Comparison of ENCODE assay signal across 5 cellular contexts in the genomic region with DNA sequence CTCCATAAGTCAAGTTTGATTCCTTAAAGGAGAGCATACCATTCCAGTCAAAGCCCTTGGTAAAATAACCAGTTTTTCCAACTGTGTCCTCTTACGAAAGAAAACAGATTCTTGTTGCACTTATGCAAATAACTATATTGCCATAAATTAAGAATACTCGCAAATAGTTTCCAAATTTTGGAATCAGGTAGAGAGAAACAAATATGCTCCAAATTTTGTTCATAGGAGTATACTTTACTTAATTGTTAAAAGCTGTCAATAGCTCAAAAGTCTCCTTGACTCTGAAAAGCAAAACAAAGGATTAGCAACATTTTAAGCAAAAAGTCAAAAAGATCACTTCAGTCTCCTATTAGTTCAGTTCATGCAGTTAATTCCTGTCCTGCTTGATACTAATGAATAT. TPM values are rescaled to one million over a fixed set of nuclear protein-coding genes. Genes with fewer than 3 reads are reported as not detected.
DNase-seq lines count a peak whose midpoint lies in the region; ATAC-seq, FAIRE-seq and TF ChIP-seq lines count a peak whose summit lies in the region.
"Not testable (repeated sequence)": the region's sequence is repeated elsewhere in the genome, so short reads cannot be mapped to it uniquely, and the experiment has no call there.

No MANE protein-coding gene starts in this region.

- peaks cover 41% of the 10 kb centered on the region for H3K4me1 ChIP-seq in A549
- peaks cover 40 to 60% of the 10 kb centered on the region in 2 experiments for H3K4me1 ChIP-seq in HCT116 (ENCODE audit: control insufficient read depth in 1 of 2, insufficient read depth in 2 of 2, low read length in 2 of 2)

- intact Hi-C loops in HCT116 (cut with micrococcal nuclease); MCF 10A (cut with micrococcal nuclease): not testable (repeated sequence)

- not testable (repeated sequence) for H3K27me3 ChIP-seq in HCT116 (ENCODE audit: insufficient read depth, low read length)

- not testable (repeated sequence) for H4K20me1 ChIP-seq in HCT116 (ENCODE audit: insufficient read depth)

- peak overlapping the region; percentile 95 for H3K27ac Mint-ChIP-seq in MCF 10A (ENCODE audit: low read depth, unreplicated experiment)

- H3K9me2 ChIP-seq in HCT116 (ENCODE audit: insufficient read depth), result not testable (repeated sequence)

- not testable (repeated sequence) for H3K27me3 Mint-ChIP-seq in MCF 10A (ENCODE audit: insufficient read depth, unreplicated experiment)

- not testable (repeated sequence) for H3K9me3 Mint-ChIP-seq in MCF 10A (ENCODE audit: unreplicated experiment)

- RAD21 ChIA-PET in HCT116 (lab: Charles Lee; ENCODE audit: low non-redundant PET in 1 of 2, low total read pairs in 2 of 2, uncharacterized antibody in 2 of 2, unreplicated experiment in 2 of 2), result not testable (repeated sequence)

- peak overlapping the region; percentile 49 for H2AFZ ChIP-seq in HCT116 (ENCODE audit: low read depth, low read length, poor library complexity, severe bottlenecking)

- H3K79me2 ChIP-seq in HCT116 (ENCODE audit: insufficient read depth, low read length), result not testable (repeated sequence)

- DNase-seq in A549 (ENCODE audit: low read depth in 1 of 2, low spot score in 1 of 2); HCT116 (ENCODE audit: low read depth, low spot score); RCC 7860 (ENCODE audit: low spot score); MCF 10A (ENCODE audit: unreplicated experiment); epithelial cell of prostate (ENCODE audit: low read depth, low spot score): not testable (repeated sequence)

- not testable (repeated sequence) for TF ChIP-seq EP300 in A549 (IDR thresholded peaks at IDR 0.05)

- 94% methylated on average over 2 of the region's 2 CpGs for WGBS in A549 (ENCODE audit: missing lambda C conversion rate)

- BruUV-seq in HCT116 (replicated peaks; lab: Mats Ljungman, UMichigan); MCF 10A (replicated peaks; lab: Mats Ljungman, UMichigan): not testable (repeated sequence)

- not testable (repeated sequence) for H3K4me3 ChIP-seq in A549; HCT116 (replicated peaks in 1 of 2; ENCODE audit: low read depth in 1 of 2, low read length in 2 of 2)

- H3K9me3 ChIP-seq in A549; HCT116 (ENCODE audit: control insufficient read depth in 1 of 2, insufficient read depth in 1 of 2, low read depth in 1 of 2, low read length in 2 of 2): not testable (repeated sequence)

- TF ChIP-seq CTCF in A549 (IDR thresholded peaks at IDR 0.05); HCT116 (IDR thresholded peaks at IDR 0.05 in 2 of 3, conservative IDR thresholded peaks at IDR 0.05 in 1 of 3; ENCODE audit: borderline replicate concordance in 1 of 3, insufficient read depth in 1 of 3, low read depth in 2 of 3, low read length in 2 of 3); MCF 10A (IDR thresholded peaks at IDR 0.05; ENCODE audit: unreplicated experiment): not testable (repeated sequence)

- FAIRE-seq in A549 (lab: Jason Lieb, UNC), result not testable (repeated sequence)
- peak; percentile 56 for FAIRE-seq in RCC 7860 (lab: Jason Lieb, UNC)

- not testable (repeated sequence) for H3K36me3 Mint-ChIP-seq in MCF 10A (ENCODE audit: insufficient read depth, unreplicated experiment)

- not testable (repeated sequence) for H3K9ac ChIP-seq in HCT116 (ENCODE audit: low read length)

- TF ChIP-seq POLR2A in A549 (IDR thresholded peaks at IDR 0.05; ENCODE audit: low read length); HCT116 (IDR thresholded peaks at IDR 0.05; ENCODE audit: borderline replicate concordance, extremely low read depth, insufficient read depth, insufficient read length): not testable (repeated sequence)

- TF ChIP-seq RAD21 in A549 (conservative IDR thresholded peaks at IDR 0.05 in 1 of 2, IDR thresholded peaks at IDR 0.05 in 1 of 2); HCT116 (IDR thresholded peaks at IDR 0.05; ENCODE audit: low read depth): not testable (repeated sequence)

- H3K36me3 ChIP-seq in HCT116 (ENCODE audit: control insufficient read depth in 1 of 2, insufficient read depth in 2 of 2, low read length in 2 of 2), result not testable (repeated sequence)

- H3K4me2 ChIP-seq in A549; HCT116 (ENCODE audit: low read length): not testable (repeated sequence)

- ATAC-seq in A549, HCT116: not testable (repeated sequence)

- POLR2A ChIA-PET in A549 (lab: Yijun Ruan, JAX); HCT116 (lab: Charles Lee): not testable (repeated sequence)
- POLR2A ChIA-PET in MCF 10A (lab: Yijun Ruan, JAX), result interaction anchor here (1.3 to 10.3 kb wide), 5 partner anchors 27 to 38 kb away, joined by 3 to 78 read pairs (median 54); no protein-coding TSS in a partner anchor

- peak overlapping the region; percentile 54 to 88; a peak in 3 of 6 replicates for H3K27ac ChIP-seq in A549
- H3K27ac ChIP-seq in HCT116 (ENCODE audit: low read depth, low read length), result not testable (repeated sequence)
- peak overlapping the region; percentile 2 for H3K27ac ChIP-seq in epithelial cell of prostate

- H3K4me3 Mint-ChIP-seq in MCF 10A (ENCODE audit: unreplicated experiment), result not testable (repeated sequence)

- CTCF ChIA-PET in A549 (lab: Yijun Ruan, JAX); HCT116 (lab: Charles Lee); MCF 10A (lab: Yijun Ruan, JAX): not testable (repeated sequence)

- peaks cover 33% of the 10 kb centered on the region for H3K4me1 Mint-ChIP-seq in MCF 10A (ENCODE audit: insufficient read depth, unreplicated experiment)

RNA-seq across cellular contexts. Expression of a gene that starts 38.4 kb away (rescaled TPM):
- polyA plus RNA-seq in A549 (2011; rRNA removed), result 55.6 and 67.3 TPM in 2 replicates
- 16.7 and 17.6 TPM in 2 replicates for polyA plus RNA-seq in A549 (2012; cell fraction: cytosol; rRNA removed)
- 15.7 and 20.3 TPM in 2 replicates for polyA plus RNA-seq in A549 (2012; cell fraction: nucleus; rRNA removed)
- polyA plus RNA-seq in A549 (2017; fragmentation: RNase III; extraction: RNeasy Plus Mini Kit Qiagen cat#74134 plus additional on column Dnase treatment), result 31.8 to 37.8 TPM (median 37.6 TPM) in 3 replicates
- 60.9 and 70.4 TPM in 2 replicates for polyA minus RNA-seq in A549 (2011; rRNA and poly(A)+ RNA removed)
- total RNA-seq in HCT116 (2021; ENCODE audit: unreplicated experiment), result 43.8 TPM
- 13.1 and 19.2 TPM in 2 replicates for polyA plus RNA-seq in HCT116 (2012)
- 40.3 and 48.5 TPM in 2 replicates for total RNA-seq in MCF 10A (2022)
